ENCODE assay signal across 2 cellular contexts in the genomic region with DNA sequence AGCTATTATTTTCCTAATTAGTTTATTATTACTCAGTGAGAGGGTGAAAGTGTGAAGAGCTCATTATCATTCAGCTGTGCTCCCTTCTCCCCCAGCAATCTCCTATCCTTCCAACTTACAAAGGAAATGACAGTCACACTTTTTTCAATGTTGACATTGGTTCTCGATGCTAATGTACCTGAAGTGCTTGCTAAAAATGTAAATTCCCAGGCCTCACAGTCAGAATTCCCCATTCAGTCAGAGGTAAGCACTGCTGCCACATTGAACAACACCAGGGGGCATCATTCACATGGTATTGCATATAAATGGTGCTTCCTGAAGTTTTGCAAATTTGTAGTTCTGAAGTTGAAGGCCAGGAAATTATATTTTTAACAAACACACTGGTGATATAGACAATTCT.
TF ChIP-seq lines count a peak whose summit lies in the region.

No MANE protein-coding gene starts in this region.

TF ChIP-seq in SK-N-SH, 30 proteins besides CTCF, POLR2A, EP300 and RAD21 (continued from another document):
- peak; percentile 24; the same call in 1 of the 2 replicates for TF ChIP-seq SMC3 (IDR thresholded peaks at IDR 0.05; ENCODE audit: low read depth, low read length)

TF ChIP-seq in SK-N-SH treated with all-trans-retinoic acid at 6 μM for 48 hours, 23 proteins besides CTCF, POLR2A, EP300 and RAD21 (continued from another document):
- TF ChIP-seq, protein P1, sequence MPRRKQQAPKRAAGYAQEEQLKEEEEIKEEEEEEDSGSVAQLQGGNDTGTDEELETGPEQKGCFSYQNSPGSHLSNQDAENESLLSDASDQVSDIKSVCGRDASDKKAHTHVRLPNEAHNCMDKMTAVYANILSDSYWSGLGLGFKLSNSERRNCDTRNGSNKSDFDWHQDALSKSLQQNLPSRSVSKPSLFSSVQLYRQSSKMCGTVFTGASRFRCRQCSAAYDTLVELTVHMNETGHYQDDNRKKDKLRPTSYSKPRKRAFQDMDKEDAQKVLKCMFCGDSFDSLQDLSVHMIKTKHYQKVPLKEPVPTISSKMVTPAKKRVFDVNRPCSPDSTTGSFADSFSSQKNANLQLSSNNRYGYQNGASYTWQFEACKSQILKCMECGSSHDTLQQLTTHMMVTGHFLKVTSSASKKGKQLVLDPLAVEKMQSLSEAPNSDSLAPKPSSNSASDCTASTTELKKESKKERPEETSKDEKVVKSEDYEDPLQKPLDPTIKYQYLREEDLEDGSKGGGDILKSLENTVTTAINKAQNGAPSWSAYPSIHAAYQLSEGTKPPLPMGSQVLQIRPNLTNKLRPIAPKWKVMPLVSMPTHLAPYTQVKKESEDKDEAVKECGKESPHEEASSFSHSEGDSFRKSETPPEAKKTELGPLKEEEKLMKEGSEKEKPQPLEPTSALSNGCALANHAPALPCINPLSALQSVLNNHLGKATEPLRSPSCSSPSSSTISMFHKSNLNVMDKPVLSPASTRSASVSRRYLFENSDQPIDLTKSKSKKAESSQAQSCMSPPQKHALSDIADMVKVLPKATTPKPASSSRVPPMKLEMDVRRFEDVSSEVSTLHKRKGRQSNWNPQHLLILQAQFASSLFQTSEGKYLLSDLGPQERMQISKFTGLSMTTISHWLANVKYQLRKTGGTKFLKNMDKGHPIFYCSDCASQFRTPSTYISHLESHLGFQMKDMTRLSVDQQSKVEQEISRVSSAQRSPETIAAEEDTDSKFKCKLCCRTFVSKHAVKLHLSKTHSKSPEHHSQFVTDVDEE (CRISPR knock-in tag; IDR thresholded peaks at IDR 0.05) = no peak
TF ChIP-seq in SK-N-SH treated with all-trans-retinoic acid at 6 μM for 48 hours: peak in this region for 0.
